8 cellular contexts compared by ENCODE assay signal in genomic region chr12:57224973-57225679, GRCh38. TPM values are rescaled to one million over a fixed set of nuclear protein-coding genes. Genes with fewer than 3 reads are reported as not detected.
DNase-seq lines count a peak whose midpoint lies in the region; ATAC-seq and TF ChIP-seq lines count a peak whose summit lies in the region.

No MANE protein-coding gene starts in this region.

- H3K27ac Mint-ChIP-seq in activated T-cell treated with anti-CD3 and anti-CD28 coated beads, Interleukin-2, amount 50 U/mL, for 24 hours = no peak overlapping the region

- peaks cover 60% of the 10 kb centered on the region for H3K4me1 Mint-ChIP-seq in activated T-cell treated with anti-CD3 and anti-CD28 coated beads, Interleukin-2, amount 50 U/mL, for 24 hours (ENCODE audit: low read depth)

- TF ChIP-seq CTCF in heart left ventricle (IDR thresholded peaks at IDR 0.05) = peak; percentile 33 to 69 (median 48)

- TF ChIP-seq POLR2A in heart left ventricle (IDR thresholded peaks at IDR 0.05) = no peak

- ATAC-seq in heart left ventricle (peak in 2 of 4 donors; percentile 32 to 34), HG02938 (IDR thresholded peaks at IDR 0.05; ENCODE audit: unreplicated experiment) (no peak)

- peaks cover 28 to 73% (median 66%) of the 10 kb centered on the region in 9 donors for H3K27me3 ChIP-seq in heart left ventricle

- DNase-seq in ELF-1 (ENCODE audit: low read depth, low spot score) = peak; percentile 88
- peak; percentile 13 for DNase-seq in NCI-H2029 treated with DMSO at 0.1 percent for 48 hours (lab: John Stamatoyannopoulos, UW)
- DNase-seq in activated T-cell treated with anti-CD3 and anti-CD28 coated beads, Interleukin-2, amount 50 U/mL, for 24 hours = peak; percentile 72
- peak in 1 of 5 donors; percentile 47 for DNase-seq in heart left ventricle
- DNase-seq in stimulated activated CD4-positive, alpha-beta T cell treated with anti-CD3 and anti-CD28 coated beads, Interleukin-4, amount 100 ng/mL, for 1 hour = peak; percentile 62
- no peak for DNase-seq in globus pallidus (ENCODE audit: low spot score)
- no peak for DNase-seq in T1000 (lab: John Stamatoyannopoulos, UW)

- 7 to 18% (median 16%) methylated on average over 15 to 61 of the region's 61 CpGs for WGBS in heart left ventricle, 4 donors

- H3K4me1 ChIP-seq in heart left ventricle = peaks cover 0 to 42% (median 14%) of the 10 kb centered on the region in 12 donors

- H3K4me3 ChIP-seq in heart left ventricle = peak overlapping the region in 2 of 12 donors; percentile 9 to 34

- no peaks in the 10 kb centered on the region for H3K36me3 ChIP-seq in heart left ventricle

- peak overlapping the region; percentile 35 for H3K4me3 Mint-ChIP-seq in activated T-cell treated with anti-CD3 and anti-CD28 coated beads, Interleukin-2, amount 50 U/mL, for 24 hours

- no peaks in the 10 kb centered on the region for H3K9me3 ChIP-seq in heart left ventricle

- intact Hi-C loops in heart left ventricle (cut with DNase I) = no loop called here

- H3K27ac ChIP-seq in heart left ventricle = no peak overlapping the region

- peaks cover 71% of the 10 kb centered on the region for H3K27me3 Mint-ChIP-seq in activated T-cell treated with anti-CD3 and anti-CD28 coated beads, Interleukin-2, amount 50 U/mL, for 24 hours

- no peaks in the 10 kb centered on the region for H3K9me3 Mint-ChIP-seq in activated T-cell treated with anti-CD3 and anti-CD28 coated beads, Interleukin-2, amount 50 U/mL, for 24 hours

- peaks cover 10% of the 10 kb centered on the region for H3K36me3 Mint-ChIP-seq in activated T-cell treated with anti-CD3 and anti-CD28 coated beads, Interleukin-2, amount 50 U/mL, for 24 hours (ENCODE audit: low read depth)

RNA-seq across cellular contexts. Expression of gene SHMT2, which starts 4.4 kb away (rescaled TPM):
- 10 to 100 TPM; 26.2 to 46.7 (median 35.5) TPM for total RNA-seq in heart left ventricle
- polyA plus RNA-seq in heart left ventricle = 10 to 100 TPM; 15.9 to 76.5 TPM

RNA-seq across cellular contexts. Expression of gene NXPH4, which starts 8.5 kb away (rescaled TPM):
- 1 to 10 TPM; 1.9 to 8.0 (median 3.2) TPM for total RNA-seq in heart left ventricle
- polyA plus RNA-seq in heart left ventricle = 1 to 10 TPM; 1.3 to 2.3 TPM

RNA-seq across cellular contexts. Expression of gene STAC3, which starts 25.9 kb away (rescaled TPM):
- total RNA-seq in heart left ventricle = 1 to 10 TPM in 3 of 9 donors, under 1 TPM in 5, not detected in 1; 0.47 to 5.7 (median 0.92) TPM
- polyA plus RNA-seq in heart left ventricle = under 1 TPM; 0.61 to 0.67 TPM

Comparison
In these comparisons a context has a peak if more than half of its experiments do, and no peak if none do; other contexts are left out.
1. DNase-seq: peak in ELF-1 (single experiment), NCI-H2029 treated with DMSO at 0.1 percent for 48 hours (single experiment), activated T-cell treated with anti-CD3 and anti-CD28 coated beads, Interleukin-2, amount 50 U/mL, for 24 hours (single experiment) and stimulated activated CD4-positive, alpha-beta T cell treated with anti-CD3 and anti-CD28 coated beads, Interleukin-4, amount 100 ng/mL, for 1 hour (single experiment); none in globus pallidus (single experiment) and T1000 (single experiment).